22 cellular contexts compared by ENCODE assay signal in the genomic region with DNA sequence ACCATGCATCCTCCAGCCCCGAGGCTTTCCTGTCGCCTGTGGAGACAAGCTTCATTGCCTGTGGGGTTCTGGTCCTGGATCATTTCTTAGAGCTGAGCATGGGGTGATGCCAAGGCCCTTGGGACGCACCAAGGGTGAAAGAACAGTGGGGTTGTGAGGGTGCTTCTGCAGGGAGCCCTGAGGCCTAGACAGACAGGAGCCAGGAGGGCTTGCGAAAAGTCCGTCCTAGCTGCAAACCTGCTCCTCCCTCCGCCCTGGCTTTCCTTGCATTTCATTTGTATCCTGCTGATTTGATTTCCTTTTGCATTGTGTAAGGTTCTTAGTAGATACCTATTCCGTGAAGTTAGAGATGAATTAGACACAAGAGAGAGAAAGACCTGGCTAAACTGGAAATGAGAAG.
"Had no signal": no experiment of that assay in that cellular context is flagged by ENCODE, and none has a peak within 500 bp of the region (broad histone marks: within the 10 kb centered on the region; RNA-seq: fewer than 3 reads in every experiment).

No MANE protein-coding gene starts in this region.

- H3K4me3 ChIP-seq: esophagus squamous epithelium, lung, spleen, thyroid gland had no signal

- ATAC-seq: activated naive CD8-positive, alpha-beta T cell treated with anti-CD3 and anti-CD28 coated beads, Interleukin-2, amount 50 U/mL, for 24 hours; left lobe of liver; natural killer cell treated with Interleukin-12 subunit alpha and Interleukin-12 subunit beta and Interleukin-15 and Interleukin-18, amount 100 ng/mL, for 72 hours; stimulated activated naive B cell treated with anti-CD40 and anti-IgM and Interleukin-4, amounts not matched to agents 10 μg/mL and 1 μg/mL and 100 μg/mL, for 72 hours had no signal

- H3K27ac ChIP-seq: esophagus squamous epithelium, spleen, thyroid gland had no signal

- DNase-seq: activated CD4-positive, alpha-beta T cell treated with anti-CD3 and anti-CD28 coated beads, Interleukin-2, amount 10 ng/mL, durations not matched to agents 7 days and 5 days; activated CD8-positive, alpha-beta memory T cell treated with anti-CD3 and anti-CD28 coated beads for 24 hours; activated CD8-positive, alpha-beta memory T cell treated with anti-CD3 and anti-CD28 coated beads, Interleukin-2, amount 50 U/mL, for 48 hours; activated effector memory CD4-positive, alpha-beta T cell treated with Interleukin-2 at 50 U/mL for 16 hours; activated naive CD4-positive, alpha-beta T cell treated with anti-CD3 and anti-CD28 coated beads, Interleukin-2, amount 10 ng/mL, durations not matched to agents 7 days and 5 days; activated naive CD8-positive, alpha-beta T cell treated with anti-CD3 and anti-CD28 coated beads, Interleukin-2, amount 50 U/mL, for 24 hours; activated T-cell treated with anti-CD3 and anti-CD28 coated beads, Interleukin-2, amount 50 U/mL, for 48 hours; anterior cingulate cortex; cerebellar nuclear complex; effector CD4-positive, alpha-beta T cell; esophagus squamous epithelium; kidney; occipital lobe; posterior cingulate gyrus; retina; spleen; stimulated activated naive B cell treated with anti-CD40 and anti-IgM and Interleukin-4, amounts not matched to agents 10 μg/mL and 1 μg/mL and 100 μg/mL, for 72 hours; T1000; thyroid gland had no signal

- H3K27me3 ChIP-seq: esophagus squamous epithelium, spleen, thyroid gland had no signal

- H3K4me1 ChIP-seq: spleen had no signal

- H3K9me3 ChIP-seq: esophagus squamous epithelium, spleen, thyroid gland had no signal

- H3K36me3 ChIP-seq: esophagus squamous epithelium, spleen, thyroid gland had no signal

- FAIRE-seq: kidney had no signal
